ENCODE assay signal across 25 cellular contexts in genomic region chr4:57668621-57669020, GRCh38.
"Had no signal": no experiment of that assay in that cellular context is flagged by ENCODE, and none has a peak within 500 bp of the region (broad histone marks: within the 10 kb centered on the region; RNA-seq: fewer than 3 reads in every experiment).

No MANE protein-coding gene starts in this region.

- H3K27me3 ChIP-seq: MG63, SJSA1 had no signal

- DNase-seq: IMR-90, Karpas-422, KG1, MG63, NCI-H1092, NCI-H1105 treated with DMSO at 0.1 percent for 48 hours, NCI-H1417 treated with DMSO at 0.1 percent for 48 hours, NCI-H146, NCI-H1694 treated with DMSO at 0.1 percent for 48 hours, NCI-H2029, NCI-H2081 treated with DMSO at 0.1 percent for 48 hours, NCI-H2171, NCI-H226, NCI-H446, NCI-H510A, NCI-H524 treated with DMSO at 0.1 percent for 48 hours, NCI-H69, NCI-H774, Right ventricle myocardium superior, RPMI8226, SIG-M5 had no signal

- H3K4me3 ChIP-seq: MG63, SJSA1, SK-N-MC had no signal

- H3K9me3 ChIP-seq: MG63, SJSA1 had no signal

- H3K4me1 ChIP-seq: SJSA1 had no signal

- H3K27ac ChIP-seq: SJSA1, SK-N-MC had no signal

- FAIRE-seq: HepG2, RCC 7860 had no signal

- H3K36me3 ChIP-seq: MG63, SJSA1 had no signal

- ATAC-seq: HepG2 had no signal
